Comparison of ENCODE assay signal across 8 cellular contexts in genomic region chr16:13919330-13919682, GRCh38. TPM values are rescaled to one million over a fixed set of nuclear protein-coding genes. Genes with fewer than 3 reads are reported as not detected.
A peak's percentile ranks its signal among the peaks of the same experiment; 100 is the strongest.
DNase-seq lines count a peak whose midpoint lies in the region; ATAC-seq and TF ChIP-seq lines count a peak whose summit lies in the region.

No MANE protein-coding gene starts in this region.

- POLR2A ChIA-PET in CD4-positive, alpha-beta T cell (lab: Charles Lee), result interaction anchor here (0.6 to 1.5 kb wide), 7 partner anchors 151 to 1175 kb away, joined by 3 to 19 read pairs (median 5); partner anchors contain the start of genes BFAR, PARN and RRN3

- H3K27ac ChIP-seq in CD4-positive, alpha-beta T cell (ENCODE audit: low read depth, low read length), result no peak overlapping the region
- H3K27ac ChIP-seq in lung (ENCODE audit: low read depth in 1 of 2, low read length in 1 of 2) (peak overlapping the region; percentile 37 to 49), upper lobe of right lung (peak overlapping the region; percentile 43)

- ATAC-seq in CD4-positive, alpha-beta T cell (ENCODE audit: poor library complexity), result peak; percentile 17
- ATAC-seq in lung (ENCODE audit: insufficient read depth, low FRiP score) (no peak), upper lobe of right lung (no peak), HG03342 (IDR thresholded peaks at IDR 0.05; ENCODE audit: unreplicated experiment) (no peak), GM21529 (IDR thresholded peaks at IDR 0.05; ENCODE audit: unreplicated experiment) (no peak)

- H3K27me3 ChIP-seq in CD4-positive, alpha-beta T cell (ENCODE audit: control insufficient read depth, insufficient read depth, low read length), result no peaks in the 10 kb centered on the region
- H3K27me3 ChIP-seq in lung (ENCODE audit: control insufficient read depth, insufficient read depth), result no peaks in the 10 kb centered on the region
- no peaks in the 10 kb centered on the region for H3K27me3 ChIP-seq in upper lobe of right lung

- H3K4me3 Mint-ChIP-seq in CD4-positive, alpha-beta T cell, result peak overlapping the region; percentile 80
- peak overlapping the region; percentile 94 for H3K4me3 Mint-ChIP-seq in dendritic cell treated with granulocyte-macrophage colony-stimulating factor and Interleukin-4, amounts not matched to agents 40 ng/mL and 50 ng/mL, for 4 days

- peak in 2 of 10 experiments; percentile 1 to 7 for DNase-seq in CD4-positive, alpha-beta T cell
- DNase-seq in HuH-7 (ENCODE audit: low spot score) (peak; percentile 11), RPMI7951 (ENCODE audit: low read depth) (peak; percentile 60), lung (ENCODE audit: low spot score) (no peak), upper lobe of right lung (no peak)

- CTCF ChIA-PET in CD4-positive, alpha-beta T cell (lab: Charles Lee), result interaction anchor here (0.5 to 1.4 kb wide), 11 partner anchors 9 to 1092 kb away, joined by 3 to 10 read pairs (median 4); no protein-coding TSS in a partner anchor

- no peaks in the 10 kb centered on the region for H3K36me3 ChIP-seq in lung (ENCODE audit: control insufficient read depth in 2 of 2, insufficient read depth in 2 of 2, low read length in 2 of 2)
- peaks cover 5% of the 10 kb centered on the region for H3K36me3 ChIP-seq in upper lobe of right lung

- WGBS in lung, 2 donors, result 0% methylated on average over 3 of the region's 3 CpGs

- intact Hi-C loops in CD4-positive, alpha-beta T cell (cut with DNase I, micrococcal nuclease), result loop anchor here in 1 of 2 experiments (5.0 kb wide), 1 partner anchor 52 kb away; no protein-coding TSS in a partner anchor
- intact Hi-C loops in dendritic cell treated with granulocyte-macrophage colony-stimulating factor and Interleukin-4, amounts not matched to agents 40 ng/mL and 50 ng/mL, for 4 days (cut with micrococcal nuclease), result no loop called here
- intact Hi-C loops in upper lobe of right lung (cut with DNase I), result no loop called here

- no peaks in the 10 kb centered on the region for H3K9me3 Mint-ChIP-seq in CD4-positive, alpha-beta T cell
- H3K9me3 Mint-ChIP-seq in dendritic cell treated with granulocyte-macrophage colony-stimulating factor and Interleukin-4, amounts not matched to agents 40 ng/mL and 50 ng/mL, for 4 days, result no peaks in the 10 kb centered on the region

- H3K4me3 ChIP-seq in lung (no peak overlapping the region), upper lobe of right lung (peak overlapping the region; percentile 93)

- H3K4me1 Mint-ChIP-seq in CD4-positive, alpha-beta T cell (ENCODE audit: low read depth), result peaks cover 29% of the 10 kb centered on the region
- H3K4me1 Mint-ChIP-seq in dendritic cell treated with granulocyte-macrophage colony-stimulating factor and Interleukin-4, amounts not matched to agents 40 ng/mL and 50 ng/mL, for 4 days (ENCODE audit: low read depth), result peaks cover 27% of the 10 kb centered on the region

- peaks cover 8% of the 10 kb centered on the region for H3K36me3 Mint-ChIP-seq in CD4-positive, alpha-beta T cell (ENCODE audit: low read depth)
- peaks cover 13% of the 10 kb centered on the region for H3K36me3 Mint-ChIP-seq in dendritic cell treated with granulocyte-macrophage colony-stimulating factor and Interleukin-4, amounts not matched to agents 40 ng/mL and 50 ng/mL, for 4 days (ENCODE audit: low read depth)

- H3K27me3 Mint-ChIP-seq in CD4-positive, alpha-beta T cell, result peaks cover 5% of the 10 kb centered on the region
- peaks cover 10% of the 10 kb centered on the region for H3K27me3 Mint-ChIP-seq in dendritic cell treated with granulocyte-macrophage colony-stimulating factor and Interleukin-4, amounts not matched to agents 40 ng/mL and 50 ng/mL, for 4 days

- H3K9me3 ChIP-seq in CD4-positive, alpha-beta T cell (ENCODE audit: control insufficient read depth, low read length), result no peaks in the 10 kb centered on the region
- no peaks in the 10 kb centered on the region for H3K9me3 ChIP-seq in lung (ENCODE audit: control insufficient read depth in 2 of 2, insufficient read depth in 1 of 2, low read length in 1 of 2)
- H3K9me3 ChIP-seq in upper lobe of right lung, result no peaks in the 10 kb centered on the region

- H3K4me1 ChIP-seq in lung (ENCODE audit: control insufficient read depth in 2 of 2, insufficient read depth in 2 of 2, low read length in 2 of 2) (peaks cover 0 to 3% of the 10 kb centered on the region in 2 donors), upper lobe of right lung (peaks cover 7% of the 10 kb centered on the region)

- peak; percentile 93 for TF ChIP-seq CTCF in CD4-positive, alpha-beta T cell (IDR thresholded peaks at IDR 0.05)
- TF ChIP-seq CTCF in lung (IDR thresholded peaks at IDR 0.05; ENCODE audit: control extremely low read depth, extremely low read depth) (no peak), upper lobe of right lung (IDR thresholded peaks at IDR 0.05) (no peak)

- H3K27ac Mint-ChIP-seq in CD4-positive, alpha-beta T cell, result peak overlapping the region; percentile 47
- H3K27ac Mint-ChIP-seq in dendritic cell treated with granulocyte-macrophage colony-stimulating factor and Interleukin-4, amounts not matched to agents 40 ng/mL and 50 ng/mL, for 4 days, result peak overlapping the region; percentile 94

RNA-seq across cellular contexts. Expression of gene ERCC4, which starts 0.6 kb away (rescaled TPM):
- 10 to 100 TPM in 1 of 2 experiments, 1 to 10 TPM in 1; 8.5 to 10.1 TPM for total RNA-seq in CD4-positive, alpha-beta T cell
- total RNA-seq in RPMI7951 (2014; rRNA removed; shearing (Covaris generic)), result 6.6 and 10.0 TPM in 2 replicates
- total RNA-seq in lung, result 10 to 100 TPM; 10.4 to 11.2 TPM
- 1 to 10 TPM; 1.5 to 2.1 TPM for polyA plus RNA-seq in lung
- 9.6 TPM for total RNA-seq in upper lobe of right lung

Comparison
In these comparisons a context has a peak if more than half of its experiments do, and no peak if none do; other contexts are left out.
1. DNase-seq: peak in HuH-7 (single experiment) and RPMI7951 (single experiment); none in lung (single experiment) and upper lobe of right lung (single experiment).